9 cellular contexts compared by ENCODE assay signal in the genomic region with DNA sequence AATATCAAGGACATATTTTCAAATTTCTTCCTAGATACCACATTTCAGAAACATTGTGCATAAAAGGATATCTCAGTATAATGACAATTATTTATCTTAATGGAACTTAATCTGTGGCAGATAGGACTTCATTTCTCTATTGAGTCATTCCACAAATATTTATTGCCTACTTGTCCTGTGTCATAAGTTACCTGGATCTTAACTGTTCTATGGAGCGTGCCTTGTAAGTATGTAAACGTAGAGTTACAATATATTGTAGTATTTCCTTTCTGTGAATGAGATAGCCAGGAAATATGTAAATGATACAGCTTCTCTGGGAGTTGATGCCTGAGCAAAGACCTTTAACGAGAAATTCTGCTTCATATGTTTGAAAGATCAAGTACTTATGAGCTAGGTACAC. TPM values are rescaled to one million over a fixed set of nuclear protein-coding genes. Genes with fewer than 3 reads are reported as not detected.
DNase-seq lines count a peak whose midpoint lies in the region; ATAC-seq and TF ChIP-seq lines count a peak whose summit lies in the region.
"Had no signal": no experiment of that assay in that cellular context is flagged by ENCODE, and none has a peak within 500 bp of the region (broad histone marks: within the 10 kb centered on the region; RNA-seq: fewer than 3 reads in every experiment).

No MANE protein-coding gene starts in this region.

- WGBS in psoas muscle, 3 donors = 53 to 73% (median 58%) methylated on average over 3 of the region's 3 CpGs

- TF ChIP-seq CTCF in epithelial cell of esophagus (IDR thresholded peaks at IDR 0.05; ENCODE audit: insufficient read depth, low read depth, low read length, missing control alignments) (no peak), psoas muscle (IDR thresholded peaks at IDR 0.05) (no peak), WERI-Rb-1 (IDR thresholded peaks at IDR 0.05; ENCODE audit: low read depth, low read length) (no peak)

- H3K9me3 ChIP-seq in MG63 = no peaks in the 10 kb centered on the region
- H3K9me3 ChIP-seq in psoas muscle = no peaks in the 10 kb centered on the region
- no peaks in the 10 kb centered on the region for H3K9me3 ChIP-seq in WERI-Rb-1 (ENCODE audit: severe bottlenecking)

- H3K27me3 ChIP-seq in MG63 (no peaks in the 10 kb centered on the region), psoas muscle (ENCODE audit: insufficient read depth in 3 of 3, low read length in 2 of 3) (no peaks in the 10 kb centered on the region), WERI-Rb-1 (ENCODE audit: insufficient read depth, low read depth, severe bottlenecking) (no peaks in the 10 kb centered on the region)

- H3K27ac ChIP-seq in psoas muscle (no peak overlapping the region), WERI-Rb-1 (no peak overlapping the region)

- peaks cover 13% of the 10 kb centered on the region for H3K4me1 ChIP-seq in psoas muscle

- H3K4me3 ChIP-seq in MG63 = peak overlapping the region; percentile 71
- H3K4me3 ChIP-seq in epithelial cell of esophagus (ENCODE audit: low read length) = peak overlapping the region; percentile 5
- H3K4me3 ChIP-seq in psoas muscle = peak overlapping the region; percentile 91
- no peak overlapping the region for H3K4me3 ChIP-seq in WERI-Rb-1 (ENCODE audit: low read depth, low read length)

- ATAC-seq in psoas muscle (no peak), HG02938 (IDR thresholded peaks at IDR 0.05; ENCODE audit: unreplicated experiment) (no peak)

- DNase-seq in ELR (ENCODE audit: low read depth) (peak; percentile 21), MG63 (no peak), epithelial cell of esophagus (ENCODE audit: low read depth) (peak; percentile 47), psoas muscle (no peak), head of caudate nucleus (no peak), WERI-Rb-1 (no peak)
- DNase-seq: amniotic stem cell, NCI-H2029 treated with DMSO at 0.1 percent for 48 hours had no signal

- intact Hi-C loops in psoas muscle (cut with DNase I) = loop anchor here (5.0 to 10.0 kb wide), 2 partner anchors 70 to 293 kb away; no protein-coding TSS in a partner anchor
- intact Hi-C loops in head of caudate nucleus (cut with DNase I) = loop anchor here (5.0 kb wide), 1 partner anchor 147 kb away; a partner anchor contains a TSS

- H3K36me3 ChIP-seq in MG63 (peaks cover 3% of the 10 kb centered on the region; the same call in 1 of the 2 replicates), psoas muscle (ENCODE audit: insufficient read depth in 1 of 2, low read depth in 1 of 2) (no peaks in the 10 kb centered on the region), WERI-Rb-1 (no peaks in the 10 kb centered on the region)

RNA-seq across cellular contexts. Expression of a gene that starts 2.5 kb away (rescaled TPM):
- total RNA-seq in MG63 (2014; rRNA removed; shearing (Covaris generic); ENCODE audit: low replicate concordance) = 68.6 and 100 TPM in 2 replicates
- 10 to 100 TPM; 54.9 to 68.2 (median 58.9) TPM for total RNA-seq in psoas muscle
- 10 to 100 TPM; 19.0 to 41.4 (median 37.5) TPM for polyA plus RNA-seq in psoas muscle

Comparison
In these comparisons a context has a peak if more than half of its experiments do, and no peak if none do; other contexts are left out.
1. DNase-seq: peak in ELR (single experiment) and epithelial cell of esophagus (single experiment); none in MG63 (single experiment), psoas muscle (0 of 2), head of caudate nucleus (0 of 42) and WERI-Rb-1 (single experiment).